Comparison of ENCODE assay signal across 8 cellular contexts in the genomic region with DNA sequence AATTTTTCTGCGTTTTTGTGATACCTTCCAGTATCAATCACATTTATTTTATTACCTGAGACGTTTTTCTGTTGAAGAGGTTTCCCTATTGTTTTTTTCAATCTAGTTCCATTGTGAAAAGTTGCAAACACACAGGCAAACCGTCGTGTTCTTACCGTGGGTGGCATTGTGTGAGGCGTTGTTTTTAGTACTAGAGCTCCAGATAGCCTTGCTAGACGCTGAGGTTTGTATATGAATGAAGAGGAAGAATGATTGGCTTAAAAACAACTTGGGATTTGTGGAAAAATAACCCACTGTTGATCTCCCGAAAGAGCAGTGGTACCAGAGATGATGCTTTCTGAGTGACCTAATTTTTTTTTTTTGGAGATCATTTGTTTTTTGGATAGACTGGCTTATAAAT. TPM values are rescaled to one million over a fixed set of nuclear protein-coding genes. Genes with fewer than 3 reads are reported as not detected.
DNase-seq lines count a peak whose midpoint lies in the region; ATAC-seq and TF ChIP-seq lines count a peak whose summit lies in the region.

No MANE protein-coding gene starts in this region.

- H3K4me3 ChIP-seq in GM12865 (ENCODE audit: low read depth, low read length) (peak overlapping the region; percentile 81), OCI-LY7 (ENCODE audit: low read depth, low read length, poor library complexity, severe bottlenecking) (peak overlapping the region; percentile 81), epithelial cell of proximal tubule (ENCODE audit: low read depth, low read length) (peak overlapping the region; percentile 78), rectal smooth muscle tissue (ENCODE audit: low read length) (peak overlapping the region; percentile 93)

- peak overlapping the region; percentile 91 for H3K4me2 ChIP-seq in OCI-LY7 (ENCODE audit: low read length)

- H3K9me2 ChIP-seq in OCI-LY7 (ENCODE audit: insufficient read depth, low read length), result no peaks in the 10 kb centered on the region

- H3K4me1 ChIP-seq in OCI-LY7 (ENCODE audit: insufficient read depth, low read length, poor library complexity, severe bottlenecking) (peaks cover 37% of the 10 kb centered on the region), rectal smooth muscle tissue (ENCODE audit: control insufficient read depth, insufficient read depth, low read length) (peaks cover 13% of the 10 kb centered on the region)

- H3K27me3 ChIP-seq in rectal smooth muscle tissue (ENCODE audit: control insufficient read depth, insufficient read depth, low read length), result no peaks in the 10 kb centered on the region

- TF ChIP-seq CTCF in GM12865 (IDR thresholded peaks at IDR 0.05; ENCODE audit: insufficient read depth, low read depth, low read length, missing control alignments), result no peak
- no peak for TF ChIP-seq CTCF in OCI-LY7 (conservative IDR thresholded peaks at IDR 0.05; ENCODE audit: low read length)
- TF ChIP-seq CTCF in epithelial cell of proximal tubule (conservative IDR thresholded peaks at IDR 0.05; ENCODE audit: low read depth, low read length), result no peak

- no peak overlapping the region; the same call in 1 of the 2 replicates for H2AFZ ChIP-seq in OCI-LY7 (ENCODE audit: low read length)

- CTCF ChIA-PET in OCI-LY7 (lab: Charles Lee; ENCODE audit: unreplicated experiment), result no interaction called here

- no TSS peak for BruUV-seq in OCI-LY7 (replicated peaks; lab: Mats Ljungman, UMichigan)

- POLR2A ChIA-PET in OCI-LY7 (lab: Charles Lee), result interaction anchor here (0.6 to 3.6 kb wide), 6 partner anchors 13 to 87 kb away, joined by 3 to 19 read pairs (median 8); a partner anchor contains a TSS

- H4K20me1 ChIP-seq in OCI-LY7 (ENCODE audit: insufficient read depth, low read length), result peaks cover 21% of the 10 kb centered on the region

- no peak for DNase-seq in GM12865 (ENCODE audit: low read depth)
- peak; percentile 22 for DNase-seq in OCI-LY7 (ENCODE audit: low spot score)
- no peak for DNase-seq in epithelial cell of proximal tubule (ENCODE audit: low read depth)
- no peak for DNase-seq in mesenteric fat pad (ENCODE audit: low spot score)
- DNase-seq in NCI-H187 treated with DMSO at 0.1 percent for 48 hours (lab: John Stamatoyannopoulos, UW), result no peak
- DNase-seq in effector CD4-positive, alpha-beta T cell, result no peak

- H3K36me3 ChIP-seq in OCI-LY7 (ENCODE audit: insufficient read depth, low read length) (peaks cover 43% of the 10 kb centered on the region), rectal smooth muscle tissue (ENCODE audit: control insufficient read depth, insufficient read depth, low read length) (no peaks in the 10 kb centered on the region)

- peaks cover 91% of the 10 kb centered on the region for H3K79me2 ChIP-seq in OCI-LY7 (ENCODE audit: insufficient read depth, low read depth, low read length)

- H3K9me3 ChIP-seq in OCI-LY7 (ENCODE audit: low read length), result no peaks in the 10 kb centered on the region

- no peak overlapping the region for H3K9ac ChIP-seq in rectal smooth muscle tissue (ENCODE audit: low read length)

- H3K27ac ChIP-seq in OCI-LY7 (ENCODE audit: low read depth, low read length, poor library complexity, severe bottlenecking), result peak overlapping the region; percentile 75
- no peak overlapping the region for H3K27ac ChIP-seq in rectal smooth muscle tissue (ENCODE audit: low read depth, low read length)

- no peak for ATAC-seq in HG03025 (IDR thresholded peaks at IDR 0.05; ENCODE audit: low FRiP score, unreplicated experiment)

- intact Hi-C loops in OCI-LY7 (cut with micrococcal nuclease; ENCODE audit: unreplicated experiment), result no loop called here

RNA-seq across cellular contexts. Expression of a gene that starts 1.0 kb away (rescaled TPM):
- 18.5 and 23.0 TPM in 2 replicates for total RNA-seq in OCI-LY7 (2014; rRNA removed; shearing (Covaris generic))
- 33.4 and 37.3 TPM in 2 replicates for total RNA-seq in OCI-LY7 (2022)
- 11.9 and 13.0 TPM in 2 replicates for total RNA-seq in epithelial cell of proximal tubule
- total RNA-seq in mesenteric fat pad, result 29.2 TPM

RNA-seq across cellular contexts. Expression of a gene that starts 1.2 kb away (rescaled TPM):
- 33.5 and 42.6 TPM in 2 replicates for total RNA-seq in OCI-LY7 (2014; rRNA removed; shearing (Covaris generic))
- 56.3 and 60.3 TPM in 2 replicates for total RNA-seq in OCI-LY7 (2022)
- total RNA-seq in epithelial cell of proximal tubule, result 18.9 and 19.6 TPM in 2 replicates
- 3.6 TPM for total RNA-seq in mesenteric fat pad

RNA-seq across cellular contexts. Expression of a gene that starts 23.4 kb away (rescaled TPM):
- 24.6 and 27.9 TPM in 2 replicates for total RNA-seq in OCI-LY7 (2014; rRNA removed; shearing (Covaris generic))
- total RNA-seq in OCI-LY7 (2022), result 92.2 and 94.8 TPM in 2 replicates
- 70.9 and 178 TPM in 2 replicates for total RNA-seq in epithelial cell of proximal tubule
- 89.6 TPM for total RNA-seq in mesenteric fat pad
